In the genomic region with DNA sequence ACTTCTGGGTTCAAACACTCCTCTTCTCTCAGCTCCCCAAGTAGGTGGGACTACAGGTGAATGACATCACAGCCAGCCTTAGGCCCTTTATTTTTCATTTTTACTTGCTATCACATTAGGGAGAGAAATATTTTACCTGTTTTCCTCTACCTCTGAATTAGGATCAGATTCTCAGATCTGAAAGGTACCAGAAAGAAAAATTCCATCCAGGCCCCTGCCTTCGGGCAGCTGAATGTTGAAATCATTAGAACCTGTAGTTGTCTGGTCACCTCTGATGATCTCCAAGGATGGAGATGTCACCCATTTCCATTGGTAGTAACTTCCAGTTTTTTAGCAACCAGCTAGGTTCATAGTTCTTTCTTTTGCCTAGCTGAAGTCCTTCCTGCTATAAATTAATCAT, we compare ENCODE assay signal across 37 cellular contexts.
"Had no signal": no experiment of that assay in that cellular context is flagged by ENCODE, and none has a peak within 500 bp of the region (broad histone marks: within the 10 kb centered on the region; RNA-seq: fewer than 3 reads in every experiment).

No MANE protein-coding gene starts in this region.

- H3K27ac Mint-ChIP-seq: activated CD4-positive, alpha-beta memory T cell treated with anti-CD3 and anti-CD28 coated beads for 36 hours; activated CD4-positive, alpha-beta T cell treated with anti-CD3 and anti-CD28 coated beads for 36 hours; activated CD4-positive, alpha-beta T cell treated with anti-CD3 and anti-CD28 coated beads, Interleukin-2, amount 10 ng/mL, durations not matched to agents 24 days and 14 days; activated CD8-positive, alpha-beta memory T cell treated with anti-CD3 and anti-CD28 coated beads, Interleukin-2, amount 10 ng/mL, durations not matched to agents 7 days and 5 days; activated CD8-positive, alpha-beta T cell treated with anti-CD3 and anti-CD28 coated beads, Interleukin-2, amount 10 ng/mL, durations not matched to agents 7 days and 5 days; activated naive CD4-positive, alpha-beta T cell treated with anti-CD3 and anti-CD28 coated beads for 36 hours; activated naive CD4-positive, alpha-beta T cell treated with anti-CD3 and anti-CD28 coated beads, Interleukin-2, amount 50 U/mL, for 24 hours; activated naive CD8-positive, alpha-beta T cell treated with anti-CD3 and anti-CD28 coated beads for 36 hours; activated naive CD8-positive, alpha-beta T cell treated with anti-CD3 and anti-CD28 coated beads, Interleukin-2, amount 50 U/mL, for 24 hours; activated T-helper 1 cell treated with anti-CD3 and anti-CD28 coated beads, Interleukin-12 subunit alpha, Interleukin-12 subunit beta, Interleukin-2, Interleukin-4 antibody, amounts not matched to agents 30 ng/mL and 10 ng/mL and 1 ng/mL, durations not matched to agents 14 hours and 24 hours and 36 hours; activated T-helper 2 cell treated with anti-CD3 and anti-CD28 coated beads, Interferon-gamma antibody, Interleukin-2, Interleukin-4, amounts not matched to agents 10 μg/mL and 5 μg/mL and 100 μg/mL, durations not matched to agents 14 hours and 24 hours and 36 hours; brain; dendritic cell treated with granulocyte-macrophage colony-stimulating factor and Interleukin-4, amounts not matched to agents 40 ng/mL and 50 ng/mL, for 4 days; endodermal cell; T-helper 17 cell; T-helper 2 cell treated with Interferon-gamma antibody and Interleukin-4, amounts not matched to agents 5 μg/mL and 100 μg/mL, for 36 hours had no signal

- H3K9me3 Mint-ChIP-seq: activated CD4-positive, alpha-beta T cell treated with anti-CD3 and anti-CD28 coated beads, Interleukin-2, amount 10 ng/mL, durations not matched to agents 24 days and 14 days; activated T-helper 2 cell treated with anti-CD3 and anti-CD28 coated beads, Interferon-gamma antibody, Interleukin-2, Interleukin-4, amounts not matched to agents 10 μg/mL and 5 μg/mL and 100 μg/mL, durations not matched to agents 14 hours and 24 hours and 36 hours; dendritic cell treated with granulocyte-macrophage colony-stimulating factor and Interleukin-4, amounts not matched to agents 40 ng/mL and 50 ng/mL, for 4 days; endodermal cell; T-helper 2 cell treated with Interferon-gamma antibody and Interleukin-4, amounts not matched to agents 5 μg/mL and 100 μg/mL, for 36 hours had no signal

- H3K4me3 ChIP-seq: adrenal gland, ascending aorta, breast epithelium, cardiac muscle cell, colonic mucosa, dorsolateral prefrontal cortex had no signal

- H3K27me3 ChIP-seq: adrenal gland, ascending aorta, breast epithelium, cardiac muscle cell, colonic mucosa, dorsolateral prefrontal cortex had no signal

- H3K36me3 ChIP-seq: adrenal gland, ascending aorta, breast epithelium, cardiac muscle cell, colonic mucosa, WERI-Rb-1 had no signal

- ATAC-seq: activated CD4-positive, alpha-beta T cell treated with anti-CD3 and anti-CD28 coated beads for 36 hours; activated CD8-positive, alpha-beta memory T cell treated with anti-CD3 and anti-CD28 coated beads, Interleukin-2, amount 10 ng/mL, durations not matched to agents 7 days and 5 days; activated CD8-positive, alpha-beta T cell treated with anti-CD3 and anti-CD28 coated beads, Interleukin-2, amount 10 ng/mL, durations not matched to agents 7 days and 5 days; activated naive CD8-positive, alpha-beta T cell treated with anti-CD3 and anti-CD28 coated beads, Interleukin-2, amount 50 U/mL, for 24 hours; esophagus mucosa; T-helper 17 cell had no signal

- H3K9me3 ChIP-seq: adrenal gland, ascending aorta, colonic mucosa had no signal

- H3K27ac ChIP-seq: adrenal gland, ascending aorta, breast epithelium, cardiac muscle cell, colonic mucosa, dorsolateral prefrontal cortex, WERI-Rb-1 had no signal

- H3K4me1 Mint-ChIP-seq: activated CD4-positive, alpha-beta T cell treated with anti-CD3 and anti-CD28 coated beads for 36 hours; activated CD4-positive, alpha-beta T cell treated with anti-CD3 and anti-CD28 coated beads, Interleukin-2, amount 10 ng/mL, durations not matched to agents 24 days and 14 days; activated CD8-positive, alpha-beta memory T cell treated with anti-CD3 and anti-CD28 coated beads, Interleukin-2, amount 10 ng/mL, durations not matched to agents 7 days and 5 days; activated naive CD4-positive, alpha-beta T cell treated with anti-CD3 and anti-CD28 coated beads, Interleukin-2, amount 50 U/mL, for 24 hours; activated naive CD8-positive, alpha-beta T cell treated with anti-CD3 and anti-CD28 coated beads for 36 hours; activated naive CD8-positive, alpha-beta T cell treated with anti-CD3 and anti-CD28 coated beads, Interleukin-2, amount 50 U/mL, for 24 hours; T-helper 17 cell had no signal

- H3K36me3 Mint-ChIP-seq: activated CD8-positive, alpha-beta memory T cell treated with anti-CD3 and anti-CD28 coated beads, Interleukin-2, amount 10 ng/mL, durations not matched to agents 7 days and 5 days had no signal

- H3K4me1 ChIP-seq: adrenal gland, ascending aorta, breast epithelium, colonic mucosa had no signal

- DNase-seq: activated CD4-positive, alpha-beta memory T cell treated with anti-CD3 and anti-CD28 coated beads for 36 hours; activated CD4-positive, alpha-beta T cell treated with anti-CD3 and anti-CD28 coated beads for 36 hours; activated CD4-positive, alpha-beta T cell treated with anti-CD3 and anti-CD28 coated beads, Interleukin-2, amount 10 ng/mL, durations not matched to agents 24 days and 14 days; activated CD4-positive, CD25-positive, alpha-beta regulatory T cell; activated CD4-positive, CD25-positive, alpha-beta regulatory T cell treated with anti-CD3 and anti-CD28 coated beads, Interleukin-2, amount 50 U/mL, for 72 hours; activated CD8-positive, alpha-beta memory T cell treated with anti-CD3 and anti-CD28 coated beads, Interleukin-2, amount 10 ng/mL, durations not matched to agents 7 days and 5 days; activated CD8-positive, alpha-beta memory T cell treated with anti-CD3 and anti-CD28 coated beads, Interleukin-2, amount 50 U/mL, for 4 hours; activated CD8-positive, alpha-beta T cell treated with anti-CD3 and anti-CD28 coated beads, Interleukin-2, amount 10 ng/mL, durations not matched to agents 7 days and 5 days; activated effector memory CD4-positive, alpha-beta T cell treated with anti-CD3 and anti-CD28 coated beads, Interleukin-2, amount 50 U/mL, for 16 hours; activated naive CD4-positive, alpha-beta T cell treated with anti-CD3 and anti-CD28 coated beads for 36 hours; activated naive CD8-positive, alpha-beta T cell treated with anti-CD3 and anti-CD28 coated beads for 36 hours; activated naive CD8-positive, alpha-beta T cell treated with anti-CD3 and anti-CD28 coated beads, Interleukin-2, amount 50 U/mL, for 24 hours; activated T-cell treated with anti-CD3 and anti-CD28 coated beads, Interleukin-2, amount 50 U/mL, for 1 hour; activated T-cell treated with anti-CD3 and anti-CD28 coated beads, Interleukin-2, amount 50 U/mL, for 48 hours; adrenal gland; central memory CD4-positive, alpha-beta T cell; cerebellar nuclear complex; colonic mucosa; dorsolateral prefrontal cortex; effector memory CD4-positive, alpha-beta T cell; endodermal cell; foreskin fibroblast; head of caudate nucleus; T-helper 1 cell; T-helper 17 cell; T1000; WERI-Rb-1 had no signal

- H3K27me3 Mint-ChIP-seq: activated CD4-positive, alpha-beta memory T cell treated with anti-CD3 and anti-CD28 coated beads for 36 hours; activated CD4-positive, alpha-beta T cell treated with anti-CD3 and anti-CD28 coated beads for 36 hours; activated CD4-positive, alpha-beta T cell treated with anti-CD3 and anti-CD28 coated beads, Interleukin-2, amount 10 ng/mL, durations not matched to agents 24 days and 14 days; activated CD8-positive, alpha-beta memory T cell treated with anti-CD3 and anti-CD28 coated beads, Interleukin-2, amount 10 ng/mL, durations not matched to agents 7 days and 5 days; activated naive CD4-positive, alpha-beta T cell treated with anti-CD3 and anti-CD28 coated beads, Interleukin-2, amount 50 U/mL, for 24 hours; activated naive CD8-positive, alpha-beta T cell treated with anti-CD3 and anti-CD28 coated beads for 36 hours; activated naive CD8-positive, alpha-beta T cell treated with anti-CD3 and anti-CD28 coated beads, Interleukin-2, amount 50 U/mL, for 24 hours; dendritic cell treated with granulocyte-macrophage colony-stimulating factor and Interleukin-4, amounts not matched to agents 40 ng/mL and 50 ng/mL, for 4 days; T-helper 17 cell had no signal

- H3K4me3 Mint-ChIP-seq: activated CD4-positive, alpha-beta memory T cell treated with anti-CD3 and anti-CD28 coated beads for 36 hours; activated CD4-positive, alpha-beta T cell treated with anti-CD3 and anti-CD28 coated beads for 36 hours; activated CD4-positive, alpha-beta T cell treated with anti-CD3 and anti-CD28 coated beads, Interleukin-2, amount 10 ng/mL, durations not matched to agents 24 days and 14 days; activated CD8-positive, alpha-beta memory T cell treated with anti-CD3 and anti-CD28 coated beads, Interleukin-2, amount 10 ng/mL, durations not matched to agents 7 days and 5 days; activated CD8-positive, alpha-beta T cell treated with anti-CD3 and anti-CD28 coated beads, Interleukin-2, amount 10 ng/mL, durations not matched to agents 7 days and 5 days; activated naive CD4-positive, alpha-beta T cell treated with anti-CD3 and anti-CD28 coated beads for 36 hours; activated naive CD4-positive, alpha-beta T cell treated with anti-CD3 and anti-CD28 coated beads, Interleukin-2, amount 50 U/mL, for 24 hours; activated naive CD8-positive, alpha-beta T cell treated with anti-CD3 and anti-CD28 coated beads for 36 hours; activated naive CD8-positive, alpha-beta T cell treated with anti-CD3 and anti-CD28 coated beads, Interleukin-2, amount 50 U/mL, for 24 hours; activated T-helper 1 cell treated with anti-CD3 and anti-CD28 coated beads, Interleukin-12 subunit alpha, Interleukin-12 subunit beta, Interleukin-2, Interleukin-4 antibody, amounts not matched to agents 30 ng/mL and 10 ng/mL and 1 ng/mL, durations not matched to agents 14 hours and 24 hours and 36 hours; brain; dendritic cell treated with granulocyte-macrophage colony-stimulating factor and Interleukin-4, amounts not matched to agents 40 ng/mL and 50 ng/mL, for 4 days; endodermal cell; T-helper 17 cell; T-helper 2 cell treated with Interferon-gamma antibody and Interleukin-4, amounts not matched to agents 5 μg/mL and 100 μg/mL, for 36 hours had no signal
